1 cellular context compared by ENCODE assay signal in the genomic region with DNA sequence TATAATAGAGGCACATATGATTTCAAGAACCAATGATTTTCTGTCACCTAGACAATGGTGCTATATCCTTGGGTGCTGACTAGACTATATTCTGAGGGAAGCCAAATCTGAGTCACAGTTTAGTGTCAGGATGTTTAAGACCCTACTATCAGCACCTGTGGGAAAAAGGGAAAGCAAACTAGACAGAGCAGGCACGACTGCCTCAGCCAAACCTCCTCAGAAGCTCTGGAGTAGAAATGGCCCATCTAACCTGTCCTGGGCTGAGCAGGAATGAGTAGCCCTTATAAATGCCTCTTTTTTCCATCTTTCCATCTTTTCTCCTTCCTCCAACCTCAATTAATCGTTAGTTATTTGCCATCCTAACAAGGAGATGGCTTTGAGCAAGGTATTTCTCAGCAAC.
TF ChIP-seq lines count a peak whose summit lies in the region.

No MANE protein-coding gene starts in this region.

TF ChIP-seq in GM23338, 12 proteins besides CTCF, POLR2A, EP300 and RAD21 (continued from another document):
- TF ChIP-seq CREB1 (CRISPR knock-in tag; IDR thresholded peaks at IDR 0.05; ENCODE audit: low read depth) (no peak), NANOG (IDR thresholded peaks at IDR 0.05; ENCODE audit: borderline replicate concordance) (no peak)
